21 cellular contexts compared by ENCODE assay signal in the genomic region with DNA sequence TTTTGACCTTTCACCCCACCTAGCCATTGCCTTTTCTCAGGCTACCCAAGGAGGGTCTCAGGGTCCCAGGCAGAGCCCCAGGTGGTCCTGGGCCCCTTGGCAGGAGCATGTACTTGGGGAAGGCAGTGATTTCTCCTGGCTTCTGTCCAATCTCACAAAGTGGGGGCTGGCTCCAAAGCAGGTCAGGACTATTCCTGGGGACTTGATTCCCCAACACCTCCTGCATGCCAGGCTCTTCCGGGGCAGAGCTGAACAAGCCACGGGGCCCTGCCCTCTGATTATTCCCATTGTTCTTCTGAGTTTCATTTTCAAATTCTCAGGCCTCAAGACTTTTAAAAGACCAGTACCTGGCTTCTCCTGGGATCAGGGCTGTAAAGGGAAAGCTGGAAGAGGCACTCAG. TPM values are rescaled to one million over a fixed set of nuclear protein-coding genes. Genes with fewer than 3 reads are reported as not detected.
DNase-seq lines count a peak whose midpoint lies in the region; ATAC-seq and TF ChIP-seq lines count a peak whose summit lies in the region.
"Had no signal": no experiment of that assay in that cellular context is flagged by ENCODE, and none has a peak within 500 bp of the region (broad histone marks: within the 10 kb centered on the region; RNA-seq: fewer than 3 reads in every experiment).

No MANE protein-coding gene starts in this region.

- peaks cover 28% of the 10 kb centered on the region for H3K4me1 ChIP-seq in CD4-positive, CD25-positive, alpha-beta regulatory T cell (ENCODE audit: control insufficient read depth, insufficient read depth, low read length, poor library complexity, severe bottlenecking)
- no peaks in the 10 kb centered on the region for H3K4me1 ChIP-seq in IMR-90 (ENCODE audit: control insufficient read depth, insufficient read depth, low read length)
- H3K4me1 ChIP-seq in colonic mucosa, result peaks cover 10% of the 10 kb centered on the region

- H3K9me1 ChIP-seq in IMR-90 (ENCODE audit: insufficient read depth, low read length), result no peaks in the 10 kb centered on the region

- H3K18ac ChIP-seq in IMR-90 (ENCODE audit: low read depth, low read length), result no peak overlapping the region

- H3K9me3 ChIP-seq in CD4-positive, CD25-positive, alpha-beta regulatory T cell (ENCODE audit: control insufficient read depth in 2 of 2, low read length in 2 of 2), result no peaks in the 10 kb centered on the region
- no peaks in the 10 kb centered on the region for H3K9me3 ChIP-seq in IMR-90 (ENCODE audit: control insufficient read depth, insufficient read depth, low read length)
- no peaks in the 10 kb centered on the region for H3K9me3 ChIP-seq in colonic mucosa
- H3K9me3 ChIP-seq: tibial artery had no signal

- in situ Hi-C loops in IMR-90 (cut with MboI; ENCODE audit: low sequenced_read_pairs) (no loop called here), KBM-7 (cut with MboI; ENCODE audit: low pct_unique_long_range_greater_than_20kb, low sequenced_read_pairs) (no loop called here)

- dilution Hi-C loops in IMR-90 (cut with HindIII; ENCODE audit: low sequenced_read_pairs, unreplicated experiment), result no loop called here

- DNase-seq in CD4-positive, CD25-positive, alpha-beta regulatory T cell, result no peak
- DNase-seq in IMR-90 (no peak), colonic mucosa (no peak), natural killer cell (no peak), KBM-7 (no peak), NOMO-1 treated with DMSO at 0.1 percent for 48 hours (lab: John Stamatoyannopoulos, UW; ENCODE audit: unreplicated experiment) (no peak)
- DNase-seq: aorta; dermis blood vessel endothelial cell; left ventricle myocardium superior; NCI-H187 treated with DMSO at 0.1 percent for 48 hours; NCI-H510A; OCI-M1; right cardiac atrium; stimulated activated CD4-positive, alpha-beta T cell treated with anti-CD3 and anti-CD28 coated beads, Interleukin-2, amount 100 ng/mL, for 48 hours; stimulated activated CD8-positive, alpha-beta memory T cell treated with anti-CD3 and anti-CD28 coated beads, Interleukin-4, amount 100 ng/mL, for 48 hours; tibial artery had no signal

- intact Hi-C loops in IMR-90 (cut with micrococcal nuclease), result no loop called here
- intact Hi-C loops in colonic mucosa (cut with DNase I), result no loop called here
- intact Hi-C loops in natural killer cell (cut with micrococcal nuclease), result no loop called here

- TF ChIP-seq CTCF in IMR-90 (conservative IDR thresholded peaks at IDR 0.05; ENCODE audit: low read depth, low read length) (no peak), colonic mucosa (IDR thresholded peaks at IDR 0.05) (no peak), natural killer cell (IDR thresholded peaks at IDR 0.05) (no peak)

- no peaks in the 10 kb centered on the region for H3K27me3 ChIP-seq in CD4-positive, CD25-positive, alpha-beta regulatory T cell (ENCODE audit: control insufficient read depth, insufficient read depth, low read length)
- H3K27me3 ChIP-seq in IMR-90 (ENCODE audit: control insufficient read depth, insufficient read depth, low read length), result no peaks in the 10 kb centered on the region; the same call in 1 of the 2 replicates
- no peaks in the 10 kb centered on the region for H3K27me3 ChIP-seq in colonic mucosa
- H3K27me3 ChIP-seq: tibial artery had no signal

- no peak overlapping the region for H2BK15ac ChIP-seq in IMR-90 (ENCODE audit: low read depth, low read length)

- H3K27ac ChIP-seq in CD4-positive, CD25-positive, alpha-beta regulatory T cell (ENCODE audit: insufficient read depth, low read length, poor library complexity, severe bottlenecking), result no peak overlapping the region
- H3K27ac ChIP-seq in IMR-90 (ENCODE audit: insufficient read depth, low read length), result no peak overlapping the region
- H3K27ac ChIP-seq in colonic mucosa, result peak overlapping the region; percentile 52
- H3K27ac ChIP-seq: SK-N-MC, tibial artery had no signal

- H3K4me1 Mint-ChIP-seq in CD4-positive, CD25-positive, alpha-beta regulatory T cell, result peaks cover 8 to 37% (median 21%) of the 10 kb centered on the region in 4 donors
- H3K4me1 Mint-ChIP-seq in natural killer cell, result peaks cover 14 to 15% of the 10 kb centered on the region in 2 donors

- no peak overlapping the region for H3K9ac ChIP-seq in IMR-90 (ENCODE audit: low read depth, low read length)
- peak overlapping the region in 1 of 2 donors; percentile 23 for H3K9ac ChIP-seq in colonic mucosa (ENCODE audit: low read depth in 2 of 2, low read length in 2 of 2)

- H3K4me3 ChIP-seq in CD4-positive, CD25-positive, alpha-beta regulatory T cell (ENCODE audit: low read depth, low read length), result no peak overlapping the region
- H3K4me3 ChIP-seq in IMR-90 (ENCODE audit: insufficient read depth, low read depth, low read length) (no peak overlapping the region), colonic mucosa (no peak overlapping the region)
- H3K4me3 ChIP-seq: SK-N-MC had no signal

- no peak overlapping the region for H2BK120ac ChIP-seq in IMR-90 (ENCODE audit: low read depth, low read length)

- H4K91ac ChIP-seq in IMR-90 (ENCODE audit: insufficient read depth, low read depth, low read length), result no peak overlapping the region

- peak overlapping the region; percentile 58 to 91 (median 84) for H3K4me3 Mint-ChIP-seq in CD4-positive, CD25-positive, alpha-beta regulatory T cell
- peak overlapping the region; percentile 72 for H3K4me3 Mint-ChIP-seq in natural killer cell

- TF ChIP-seq POLR2A in IMR-90 (IDR thresholded peaks at IDR 0.05; ENCODE audit: low read depth, low read length), result no peak

- no peak overlapping the region for H3K4me2 ChIP-seq in IMR-90 (ENCODE audit: low read depth, low read length)

- H4K20me1 ChIP-seq in IMR-90 (ENCODE audit: insufficient read depth, low read length), result peaks cover 21% of the 10 kb centered on the region

- H3K27ac Mint-ChIP-seq in CD4-positive, CD25-positive, alpha-beta regulatory T cell, result peak overlapping the region in 1 of 3 donors; percentile 71
- no peak overlapping the region for H3K27ac Mint-ChIP-seq in natural killer cell
- H3K27ac Mint-ChIP-seq: GM23338, WTC11 had no signal

- H3K79me1 ChIP-seq in IMR-90 (ENCODE audit: low read depth in 1 of 2, low read length in 2 of 2), result peaks cover 14 to 26% of the 10 kb centered on the region in 2 experiments

- POLR2A ChIA-PET in IMR-90 (lab: Charles Lee; ENCODE audit: unreplicated experiment), result no interaction called here

- CTCF ChIA-PET in IMR-90 (lab: Yijun Ruan, JAX), result no interaction called here

- H3K9me3 Mint-ChIP-seq in CD4-positive, CD25-positive, alpha-beta regulatory T cell, result peaks cover 0 to 3% (median 0%) of the 10 kb centered on the region in 7 donors
- no peaks in the 10 kb centered on the region for H3K9me3 Mint-ChIP-seq in natural killer cell
- H3K9me3 Mint-ChIP-seq: GM23338, WTC11 had no signal

- no peak overlapping the region for H3K4ac ChIP-seq in IMR-90 (ENCODE audit: low read depth, low read length)

- no CpG with 5 or more reads among the region's 2 CpGs for WGBS in IMR-90 (ENCODE audit: extremely low coverage in 2 of 2, insufficient read length in 1 of 2), 2 experiments

- H3K36me3 ChIP-seq in CD4-positive, CD25-positive, alpha-beta regulatory T cell (ENCODE audit: control insufficient read depth, insufficient read depth, low read length), result no peaks in the 10 kb centered on the region
- H3K36me3 ChIP-seq in IMR-90 (ENCODE audit: control insufficient read depth, insufficient read depth, low read length) (no peaks in the 10 kb centered on the region), colonic mucosa (no peaks in the 10 kb centered on the region)
- H3K36me3 ChIP-seq: tibial artery had no signal

- no peak for TF ChIP-seq RAD21 in IMR-90 (IDR thresholded peaks at IDR 0.05; ENCODE audit: low read length)

- H3K14ac ChIP-seq in IMR-90 (replicated peaks; ENCODE audit: low read depth, low read length), result no peak overlapping the region

- H2AK5ac ChIP-seq in IMR-90 (ENCODE audit: low read depth, low read length), result no peak overlapping the region

- peaks cover under 1% of the 10 kb centered on the region for H3K36me3 Mint-ChIP-seq in CD4-positive, CD25-positive, alpha-beta regulatory T cell
- no peaks in the 10 kb centered on the region for H3K36me3 Mint-ChIP-seq in natural killer cell

- H4K5ac ChIP-seq in IMR-90 (ENCODE audit: low read depth, low read length), result no peak overlapping the region

- H3K27me3 Mint-ChIP-seq in CD4-positive, CD25-positive, alpha-beta regulatory T cell, result no peaks in the 10 kb centered on the region
- H3K27me3 Mint-ChIP-seq in natural killer cell (ENCODE audit: low read depth in 2 of 2), result no peaks in the 10 kb centered on the region

- BruUV-seq in IMR-90 (replicated peaks; lab: Mats Ljungman, UMichigan), result no TSS peak

- ATAC-seq in CD4-positive, CD25-positive, alpha-beta regulatory T cell (ENCODE audit: low read depth in 2 of 2), result no peak
- no peak for ATAC-seq in IMR-90 (ENCODE audit: low read depth)
- ATAC-seq in natural killer cell, result no peak
- ATAC-seq in GM19023 (IDR thresholded peaks at IDR 0.05; ENCODE audit: unreplicated experiment), result no peak
- ATAC-seq in GM18861 (IDR thresholded peaks at IDR 0.05; ENCODE audit: unreplicated experiment), result no peak
- ATAC-seq: GM23338, left ventricle myocardium superior, WTC11 had no signal

- H4K8ac ChIP-seq in IMR-90 (ENCODE audit: low read depth in 2 of 2, low read length in 2 of 2), result no peak overlapping the region

- no peak overlapping the region for H3K56ac ChIP-seq in IMR-90 (ENCODE audit: extremely low read depth, insufficient read depth, low read length)

- H2BK20ac ChIP-seq in IMR-90 (ENCODE audit: low read depth, low read length), result no peak overlapping the region

- H2AFZ ChIP-seq in IMR-90 (replicated peaks; ENCODE audit: low read length, poor library complexity), result no peak overlapping the region
- H2AFZ ChIP-seq: GM23338 had no signal

- H3K23ac ChIP-seq in IMR-90 (ENCODE audit: low read depth, low read length), result no peak overlapping the region

- no peak overlapping the region for H2BK5ac ChIP-seq in IMR-90 (ENCODE audit: low read depth, low read length, poor library complexity, severe bottlenecking)

- H2AK9ac ChIP-seq in IMR-90 (replicated peaks; ENCODE audit: low read depth, low read length, poor library complexity), result peak overlapping the region; percentile 30

TF ChIP-seq in IMR-90, 13 proteins besides CTCF, POLR2A, EP300 and RAD21 (continues in another document):
- TF ChIP-seq NFE2L2 (IDR thresholded peaks at IDR 0.05; ENCODE audit: low read depth, low read length), result no peak
- TF ChIP-seq MXI1 (IDR thresholded peaks at IDR 0.05; ENCODE audit: borderline replicate concordance, low read depth, low read length), result no peak
- TF ChIP-seq SMC3 (IDR thresholded peaks at IDR 0.05; ENCODE audit: low read depth, low read length), result no peak

RNA-seq across cellular contexts. Expression of a gene that starts 1.5 kb away (rescaled TPM):
- total RNA-seq in CD4-positive, CD25-positive, alpha-beta regulatory T cell, result 101 TPM
- 1 to 10 TPM; 1.4 to 2.1 (median 1.9) TPM for polyA plus RNA-seq in CD4-positive, CD25-positive, alpha-beta regulatory T cell
- total RNA-seq in IMR-90 (2012; rRNA removed) (20.0 and 23.7 TPM in 2 replicates), colonic mucosa (10 to 100 TPM; 52.9 to 62.0 TPM), natural killer cell (10 to 100 TPM; 57.8 to 70.8 (median 69.1) TPM)
- polyA plus RNA-seq in IMR-90 (2012; rRNA removed), result 8.9 and 9.5 TPM in 2 replicates
- polyA plus RNA-seq in IMR-90 (2012; cell fraction: cytosol; rRNA removed), result 5.9 and 6.1 TPM in 2 replicates
- 5.2 and 7.9 TPM in 2 replicates for polyA plus RNA-seq in IMR-90 (2012; cell fraction: nucleus; rRNA removed; ENCODE audit: low replicate concordance)
